ENCODE assay signal across 18 cellular contexts in the genomic region with DNA sequence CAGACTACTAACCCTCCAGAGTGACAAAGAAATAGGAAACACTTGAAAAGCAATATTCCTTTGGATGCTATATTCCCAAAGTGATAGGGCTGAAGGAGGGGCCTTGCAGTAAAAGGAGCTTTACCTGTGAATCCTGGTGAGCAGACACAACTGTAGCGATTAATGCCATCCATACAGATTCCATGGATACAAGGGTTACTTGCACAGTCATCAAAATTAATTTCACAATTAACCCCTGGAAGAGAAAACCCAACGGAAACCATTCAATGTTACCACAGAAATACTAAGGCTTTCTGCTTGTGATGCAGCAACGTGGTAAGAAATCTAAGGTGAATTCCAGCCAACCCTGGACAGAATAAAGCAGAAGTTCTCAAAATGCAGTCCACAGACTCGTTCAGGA.
DNase-seq lines count a peak whose midpoint lies in the region; ATAC-seq, FAIRE-seq and TF ChIP-seq lines count a peak whose summit lies in the region.
"Had no signal": no experiment of that assay in that cellular context is flagged by ENCODE, and none has a peak within 500 bp of the region (broad histone marks: within the 10 kb centered on the region; RNA-seq: fewer than 3 reads in every experiment).

No MANE protein-coding gene starts in this region.

- WGBS in K562 (ENCODE audit: insufficient coverage, low coverage, missing lambda C conversion rate): 0% methylated on average over 4 of the region's 4 CpGs
- 99% methylated on average over 4 of the region's 4 CpGs for WGBS in mesenchymal stem cell

- H2BK12ac ChIP-seq in mesenchymal stem cell (ENCODE audit: low read length in 2 of 2): no peak overlapping the region

- peak overlapping the region; percentile 31 for H3K27ac Mint-ChIP-seq in stimulated activated naive B cell treated with anti-CD40 and anti-IgM and Interleukin-4, amounts not matched to agents 10 μg/mL and 1 μg/mL and 100 μg/mL, for 72 hours

- H3K14ac ChIP-seq in mesenchymal stem cell (ENCODE audit: low read length in 2 of 2): no peak overlapping the region

- BruUV-seq in K562 (replicated peaks; lab: Mats Ljungman, UMichigan): no TSS peak

- no peak for TF ChIP-seq CTCF in K562 (IDR thresholded peaks at IDR 0.05 in 2 of 3, conservative IDR thresholded peaks at IDR 0.05 in 1 of 3; ENCODE audit: insufficient read depth in 2 of 3, low read depth in 1 of 3, low read length in 3 of 3)

- H2AFZ ChIP-seq in K562 (ENCODE audit: low read depth, low read length) (no peak overlapping the region), mesenchymal stem cell (ENCODE audit: low read depth, low read length) (no peak overlapping the region)

- no peak overlapping the region for H2BK5ac ChIP-seq in mesenchymal stem cell (ENCODE audit: low read depth, low read length, poor library complexity, severe bottlenecking)

- intact Hi-C loops in K562 (cut with micrococcal nuclease): no loop called here

- H3K79me1 ChIP-seq in mesenchymal stem cell (replicated peaks; ENCODE audit: low read length, poor library complexity, severe bottlenecking): peaks cover 21% of the 10 kb centered on the region

- H2BK120ac ChIP-seq in mesenchymal stem cell (ENCODE audit: low read depth, low read length): no peak overlapping the region

- peaks cover 52 to 99% (median 64%) of the 10 kb centered on the region in 11 experiments for H3K36me3 ChIP-seq in BLaER1 treated with 17β-estradiol and CSF1 and Interleukin-3, amounts not matched to agents 10 nM and 100 nM
- H3K36me3 ChIP-seq in K562 (ENCODE audit: control insufficient read depth, insufficient read depth, low read length) (no peaks in the 10 kb centered on the region), mesenchymal stem cell (ENCODE audit: control insufficient read depth in 1 of 2, insufficient read depth in 2 of 2, low read depth in 1 of 2, low read length in 2 of 2) (peaks cover 8 to 78% of the 10 kb centered on the region in 2 experiments)
- H3K36me3 ChIP-seq: BE2C had no signal

- CTCF ChIA-PET in K562 (lab: Yijun Ruan, JAX; ENCODE audit: low intra/inter-chr PET ratio): no interaction called here

- no peaks in the 10 kb centered on the region for H3K27me3 Mint-ChIP-seq in stimulated activated naive B cell treated with anti-CD40 and anti-IgM and Interleukin-4, amounts not matched to agents 10 μg/mL and 1 μg/mL and 100 μg/mL, for 72 hours
- H3K27me3 Mint-ChIP-seq: CD8-positive, alpha-beta memory T cell had no signal

- no peak for TF ChIP-seq POLR2A in K562 (conservative IDR thresholded peaks at IDR 0.05)

- H3K36me3 Mint-ChIP-seq in stimulated activated naive B cell treated with anti-CD40 and anti-IgM and Interleukin-4, amounts not matched to agents 10 μg/mL and 1 μg/mL and 100 μg/mL, for 72 hours: peaks cover 25 to 47% of the 10 kb centered on the region in 2 donors

- no peak for TF ChIP-seq EP300 in K562 (IDR thresholded peaks at IDR 0.05; ENCODE audit: low read length)

- H3K23ac ChIP-seq in mesenchymal stem cell (ENCODE audit: low read length in 2 of 2): no peak overlapping the region

- peaks cover 7 to 100% (median 27%) of the 10 kb centered on the region in 11 experiments; a peak in 13 of 22 replicates for H4K20me1 ChIP-seq in BLaER1 treated with 17β-estradiol and CSF1 and Interleukin-3, amounts not matched to agents 10 nM and 100 nM
- no peaks in the 10 kb centered on the region for H4K20me1 ChIP-seq in K562 (replicated peaks; ENCODE audit: control insufficient read depth, insufficient read depth, low read length)

- H3K18ac ChIP-seq in mesenchymal stem cell (ENCODE audit: low read depth in 1 of 2, low read length in 2 of 2): no peak overlapping the region

- H3K9me3 ChIP-seq in BLaER1 treated with 17β-estradiol and CSF1 and Interleukin-3, amounts not matched to agents 10 nM and 100 nM (replicated peaks in 1 of 11): peaks cover 0 to 14% (median 3%) of the 10 kb centered on the region in 11 experiments; a peak in 7 of 22 replicates
- no peaks in the 10 kb centered on the region for H3K9me3 ChIP-seq in K562 (replicated peaks; ENCODE audit: control insufficient read depth, insufficient read depth, low read depth, low read length)
- H3K9me3 ChIP-seq in mesenchymal stem cell (ENCODE audit: control insufficient read depth, low read length): no peaks in the 10 kb centered on the region
- H3K9me3 ChIP-seq: BE2C had no signal

- FAIRE-seq in K562 (lab: Jason Lieb, UNC): no peak
- FAIRE-seq: A204.1, GM19239, H1 had no signal

- H3K9me3 Mint-ChIP-seq in stimulated activated naive B cell treated with anti-CD40 and anti-IgM and Interleukin-4, amounts not matched to agents 10 μg/mL and 1 μg/mL and 100 μg/mL, for 72 hours: no peaks in the 10 kb centered on the region
- H3K9me3 Mint-ChIP-seq: CD8-positive, alpha-beta memory T cell; HFFc6 had no signal

- no peak overlapping the region for H4K8ac ChIP-seq in mesenchymal stem cell (ENCODE audit: low read length)

- no peak overlapping the region for H4K91ac ChIP-seq in mesenchymal stem cell (ENCODE audit: low read length)

- DNase-seq in K562 (ENCODE audit: extremely low read depth in 1 of 4, low spot score in 3 of 4) (no peak), mesenchymal stem cell (no peak), H4 (ENCODE audit: low spot score) (no peak), NOMO-1 (lab: John Stamatoyannopoulos, UW; ENCODE audit: unreplicated experiment in 2 of 2) (no peak), NCI-H226 (no peak)
- no peak for DNase-seq in stimulated activated naive B cell treated with anti-CD40 and anti-IgM and Interleukin-4, amounts not matched to agents 10 μg/mL and 1 μg/mL and 100 μg/mL, for 72 hours
- DNase-seq: BE2C; CD8-positive, alpha-beta memory T cell; DMS53; GF-D8; HCEC 1CT; HFFc6 had no signal

- H3K9ac ChIP-seq in BLaER1 treated with 17β-estradiol and CSF1 and Interleukin-3, amounts not matched to agents 10 nM and 100 nM: no peak overlapping the region
- H3K9ac ChIP-seq in K562 (ENCODE audit: insufficient read depth in 1 of 2, low read depth in 2 of 2, low read length in 2 of 2) (no peak overlapping the region), mesenchymal stem cell (ENCODE audit: low read length) (no peak overlapping the region)

- H3K4me1 ChIP-seq in BLaER1 treated with 17β-estradiol and CSF1 and Interleukin-3, amounts not matched to agents 10 nM and 100 nM: peaks cover 0 to 53% (median 33%) of the 10 kb centered on the region in 10 experiments; a peak in 16 of 20 replicates
- H3K4me1 ChIP-seq in K562 (replicated peaks in 1 of 2; ENCODE audit: control insufficient read depth in 2 of 2, insufficient read depth in 2 of 2, low read length in 2 of 2) (no peaks in the 10 kb centered on the region), mesenchymal stem cell (ENCODE audit: control insufficient read depth, insufficient read depth, low read depth, low read length) (peaks cover 3% of the 10 kb centered on the region)
- H3K4me1 ChIP-seq: BE2C had no signal

- H3K9me1 ChIP-seq in K562 (ENCODE audit: control insufficient read depth, insufficient read depth, low read length): no peaks in the 10 kb centered on the region

- H3K4me3 ChIP-seq in BLaER1 treated with 17β-estradiol and CSF1 and Interleukin-3, amounts not matched to agents 10 nM and 100 nM: no peak overlapping the region
- H3K4me3 ChIP-seq in K562: no peak overlapping the region
- H3K4me3 ChIP-seq in mesenchymal stem cell (ENCODE audit: insufficient read depth in 1 of 2, low read depth in 1 of 2, low read length in 2 of 2): no peak overlapping the region

- H3K4ac ChIP-seq in mesenchymal stem cell (ENCODE audit: low read depth in 1 of 2, low read length in 2 of 2): no peak overlapping the region

- peak overlapping the region in 6 of 11 experiments; percentile 17 to 56 (median 47); a peak in 12 of 22 replicates for H3K4me2 ChIP-seq in BLaER1 treated with 17β-estradiol and CSF1 and Interleukin-3, amounts not matched to agents 10 nM and 100 nM
- no peak overlapping the region for H3K4me2 ChIP-seq in K562 (ENCODE audit: insufficient read depth, low read length)
- H3K4me2 ChIP-seq in mesenchymal stem cell (ENCODE audit: low read length, poor library complexity, severe bottlenecking): no peak overlapping the region

- no peak overlapping the region for H2AK5ac ChIP-seq in mesenchymal stem cell (ENCODE audit: low read length, severe bottlenecking)

- no peak overlapping the region for H2BK15ac ChIP-seq in mesenchymal stem cell (ENCODE audit: low read depth, poor library complexity, severe bottlenecking)

- peaks cover 0 to 30% (median 0%) of the 10 kb centered on the region in 11 experiments; a peak in 7 of 22 replicates for H3K27me3 ChIP-seq in BLaER1 treated with 17β-estradiol and CSF1 and Interleukin-3, amounts not matched to agents 10 nM and 100 nM
- H3K27me3 ChIP-seq in K562 (ENCODE audit: control insufficient read depth in 2 of 2, insufficient read depth in 2 of 2, low read length in 2 of 2) (peaks cover 5 to 10% of the 10 kb centered on the region in 2 experiments; a peak in 3 of 5 replicates), mesenchymal stem cell (ENCODE audit: control insufficient read depth in 1 of 2, insufficient read depth in 1 of 2, low read length in 2 of 2) (no peaks in the 10 kb centered on the region)

- in situ Hi-C loops in K562 (cut with MboI): loop anchor here (25.0 kb wide), 1 partner anchor 178 kb away; no protein-coding TSS in a partner anchor

- TF ChIP-seq RAD21 in K562 (CRISPR knock-in tag; conservative IDR thresholded peaks at IDR 0.05 in 1 of 2, IDR thresholded peaks at IDR 0.05 in 1 of 2): no peak

- no peaks in the 10 kb centered on the region for H3K79me2 ChIP-seq in K562 (ENCODE audit: control insufficient read depth, insufficient read depth, low read length)

- POLR2A ChIA-PET in K562 (lab: Yijun Ruan, JAX): no interaction called here

- H3K4me1 Mint-ChIP-seq in stimulated activated naive B cell treated with anti-CD40 and anti-IgM and Interleukin-4, amounts not matched to agents 10 μg/mL and 1 μg/mL and 100 μg/mL, for 72 hours: peaks cover 0 to 8% of the 10 kb centered on the region in 2 donors

- H3K27ac ChIP-seq in BLaER1 treated with 17β-estradiol and CSF1 and Interleukin-3, amounts not matched to agents 10 nM and 100 nM: no peak overlapping the region
- no peak overlapping the region for H3K27ac ChIP-seq in K562 (ENCODE audit: extremely low read depth, low read depth, low read length)
- peak overlapping the region; percentile 34 for H3K27ac ChIP-seq in mesenchymal stem cell (ENCODE audit: low read length, poor library complexity, severe bottlenecking)
- H3K27ac ChIP-seq: HL-60 had no signal

- no peak overlapping the region for H3K4me3 Mint-ChIP-seq in stimulated activated naive B cell treated with anti-CD40 and anti-IgM and Interleukin-4, amounts not matched to agents 10 μg/mL and 1 μg/mL and 100 μg/mL, for 72 hours
- H3K4me3 Mint-ChIP-seq: CD8-positive, alpha-beta memory T cell had no signal

- ATAC-seq in K562: no peak
- no peak for ATAC-seq in stimulated activated naive B cell treated with anti-CD40 and anti-IgM and Interleukin-4, amounts not matched to agents 10 μg/mL and 1 μg/mL and 100 μg/mL, for 72 hours (replicated peaks)
- ATAC-seq in GM19328 (IDR thresholded peaks at IDR 0.05; ENCODE audit: unreplicated experiment): no peak

TF ChIP-seq in K562, 482 proteins besides CTCF, POLR2A, EP300 and RAD21 (continues in another document):
- peak; percentile 46; the same call in 1 of the 2 replicates for TF ChIP-seq C11orf30 (IDR thresholded peaks at IDR 0.05; ENCODE audit: low read depth)

Comparison
In these comparisons a context has a peak if more than half of its experiments do, and no peak if none do; other contexts are left out.
1. H3K4me2 ChIP-seq: peak in BLaER1 treated with 17β-estradiol and CSF1 and Interleukin-3, amounts not matched to agents 10 nM and 100 nM (6 of 11); none in K562 (single experiment) and mesenchymal stem cell (single experiment).